Comparison of ENCODE assay signal across 11 cellular contexts in the genomic region with DNA sequence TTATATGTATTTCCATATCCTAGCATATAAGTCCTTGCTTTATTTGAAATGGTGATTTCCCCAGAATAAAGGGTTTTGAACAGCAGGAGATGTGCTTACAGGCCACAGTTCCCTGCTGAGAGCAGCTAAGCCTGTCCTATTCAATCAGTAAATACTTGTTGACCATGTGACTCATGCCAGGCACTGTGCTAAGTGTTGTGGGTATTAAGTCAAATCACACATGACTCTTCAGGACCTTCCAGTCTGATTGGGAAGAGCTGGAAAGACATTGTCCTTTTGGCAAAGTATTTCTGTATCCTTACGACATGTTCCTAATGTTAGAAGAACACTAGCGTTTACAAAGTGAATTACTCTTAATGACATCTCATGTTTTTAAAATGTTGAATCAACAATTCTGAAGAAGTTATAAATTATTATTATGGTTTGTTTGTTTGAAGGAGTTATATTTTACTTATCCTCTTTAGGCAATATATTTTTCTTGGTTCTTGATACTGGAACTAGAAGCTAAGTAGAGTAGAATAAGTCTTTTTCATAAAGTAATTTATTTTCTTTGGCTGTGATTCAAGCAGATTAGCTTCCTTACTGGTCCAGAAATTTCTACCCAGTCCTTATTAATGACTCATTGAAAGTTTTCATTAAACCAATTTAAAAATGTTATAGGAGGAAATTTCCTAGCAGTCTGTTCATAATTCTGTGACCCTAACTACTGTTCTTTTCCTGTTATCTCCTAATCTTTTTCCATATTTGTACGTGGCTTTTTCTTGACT.
DNase-seq lines count a peak whose midpoint lies in the region; ATAC-seq, FAIRE-seq and TF ChIP-seq lines count a peak whose summit lies in the region.
"Had no signal": no experiment of that assay in that cellular context is flagged by ENCODE, and none has a peak within 500 bp of the region (broad histone marks: within the 10 kb centered on the region; RNA-seq: fewer than 3 reads in every experiment).

No MANE protein-coding gene starts in this region.

- no peak for ATAC-seq in HG02763 (IDR thresholded peaks at IDR 0.05; ENCODE audit: unreplicated experiment)
- no peak for ATAC-seq in HG03139 (IDR thresholded peaks at IDR 0.05; ENCODE audit: unreplicated experiment)

- H3K4me3 ChIP-seq in BE2C (ENCODE audit: low read depth, low read length): no peak overlapping the region
- H3K4me3 ChIP-seq in bronchial epithelial cell (ENCODE audit: low read depth, low read length): no peak overlapping the region
- no peak overlapping the region for H3K4me3 ChIP-seq in kidney (ENCODE audit: low read length in 2 of 2)
- H3K4me3 ChIP-seq in colonic mucosa: no peak overlapping the region

- H3K4me1 ChIP-seq in BE2C: peaks cover 8% of the 10 kb centered on the region
- peaks cover 0 to 2% of the 10 kb centered on the region in 2 donors for H3K4me1 ChIP-seq in kidney (ENCODE audit: control insufficient read depth in 1 of 2, insufficient read depth in 1 of 2, low read depth in 1 of 2, low read length in 2 of 2)
- H3K4me1 ChIP-seq in colonic mucosa: no peaks in the 10 kb centered on the region

- FAIRE-seq in bronchial epithelial cell (lab: Jason Lieb, UNC) (no peak), kidney (lab: Jason Lieb, UNC) (peak; percentile 23)

- H3K27ac ChIP-seq in kidney (ENCODE audit: low read depth in 2 of 2, low read length in 2 of 2) (no peak overlapping the region), colonic mucosa (no peak overlapping the region)

- H3K27me3 ChIP-seq in BE2C: no peaks in the 10 kb centered on the region
- H3K27me3 ChIP-seq in bronchial epithelial cell (ENCODE audit: control insufficient read depth, insufficient read depth, low read length): no peaks in the 10 kb centered on the region
- no peaks in the 10 kb centered on the region for H3K27me3 ChIP-seq in colonic mucosa

- TF ChIP-seq CTCF in BE2C (IDR thresholded peaks at IDR 0.05; ENCODE audit: low read depth, low read length): no peak
- no peak for TF ChIP-seq CTCF in bronchial epithelial cell (IDR thresholded peaks at IDR 0.05; ENCODE audit: insufficient read depth, low read length, severe bottlenecking)
- TF ChIP-seq CTCF in kidney (IDR thresholded peaks at IDR 0.05; ENCODE audit: borderline replicate concordance, extremely low read depth, insufficient read depth): no peak
- no peak for TF ChIP-seq CTCF in colonic mucosa (IDR thresholded peaks at IDR 0.05)

- no peak overlapping the region for H3K9ac ChIP-seq in kidney (ENCODE audit: low read length in 2 of 2)
- H3K9ac ChIP-seq in colonic mucosa (ENCODE audit: low read depth in 2 of 2, low read length in 2 of 2): no peak overlapping the region

- H3K9me3 ChIP-seq in BE2C (no peaks in the 10 kb centered on the region), kidney (ENCODE audit: control insufficient read depth in 1 of 2, low read length in 2 of 2) (no peaks in the 10 kb centered on the region), colonic mucosa (no peaks in the 10 kb centered on the region)

- H3K36me3 ChIP-seq in BE2C: peaks cover 53% of the 10 kb centered on the region
- peaks cover 10% of the 10 kb centered on the region for H3K36me3 ChIP-seq in bronchial epithelial cell (ENCODE audit: control insufficient read depth, insufficient read depth, low read length)
- peaks cover 15 to 28% of the 10 kb centered on the region in 2 donors for H3K36me3 ChIP-seq in kidney (ENCODE audit: control insufficient read depth in 1 of 2, insufficient read depth in 2 of 2, low read length in 2 of 2)
- H3K36me3 ChIP-seq in colonic mucosa: peaks cover 5% of the 10 kb centered on the region

- DNase-seq in BE2C (peak; percentile 46), NCI-H146 (lab: John Stamatoyannopoulos, UW) (peak; percentile 85), bronchial epithelial cell (ENCODE audit: low read depth) (peak; percentile 68), kidney (no peak), colonic mucosa (no peak), SK-N-DZ (ENCODE audit: low spot score) (no peak)
- DNase-seq: activated CD4-positive, alpha-beta T cell treated with anti-CD3 and anti-CD28 coated beads for 48 hours; DND-41; NCI-H2171 had no signal

- intact Hi-C loops in kidney (cut with DNase I): no loop called here
- intact Hi-C loops in colonic mucosa (cut with DNase I): no loop called here

Comparison
In these comparisons a context has a peak if more than half of its experiments do, and no peak if none do; other contexts are left out.
1. DNase-seq: peak in BE2C (single experiment), NCI-H146 (single experiment) and bronchial epithelial cell (single experiment); none in kidney (single experiment), colonic mucosa (single experiment) and SK-N-DZ (single experiment).